ENCODE assay signal across 22 cellular contexts in the genomic region with DNA sequence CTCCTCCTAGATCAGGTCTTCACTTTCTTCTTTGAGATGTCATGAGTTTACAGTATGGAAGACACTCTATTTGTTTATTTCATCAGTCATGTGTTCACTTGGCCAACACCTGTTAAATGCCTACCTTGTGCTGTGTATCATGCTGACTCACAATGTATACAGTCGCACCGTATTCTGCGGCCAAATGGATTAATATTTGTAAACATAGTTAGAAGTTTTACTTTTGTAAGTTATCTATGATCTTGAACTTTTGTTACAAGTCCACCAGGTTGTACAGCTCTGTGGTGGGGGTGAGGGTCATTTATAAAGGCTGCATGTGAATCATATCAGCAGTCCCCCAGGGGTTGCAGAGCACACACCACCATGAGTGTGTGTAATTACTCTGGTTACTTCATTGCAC.
DNase-seq lines count a peak whose midpoint lies in the region; TF ChIP-seq lines count a peak whose summit lies in the region.
"Had no signal": no experiment of that assay in that cellular context is flagged by ENCODE, and none has a peak within 500 bp of the region (broad histone marks: within the 10 kb centered on the region; RNA-seq: fewer than 3 reads in every experiment).

No MANE protein-coding gene starts in this region.

- H3K9ac ChIP-seq in trophoblast cell (ENCODE audit: low read length): peak overlapping the region; percentile 47

- H2BK5ac ChIP-seq in trophoblast cell (ENCODE audit: low read depth, low read length, poor library complexity): no peak overlapping the region

- H3K79me1 ChIP-seq in trophoblast cell (ENCODE audit: low read length): no peaks in the 10 kb centered on the region

- no peak overlapping the region for H2BK120ac ChIP-seq in trophoblast cell (ENCODE audit: insufficient read depth, low read length, poor library complexity)

- H3K14ac ChIP-seq in trophoblast cell (ENCODE audit: low read length): no peak overlapping the region

- no peaks in the 10 kb centered on the region for H3K4me1 ChIP-seq in trophoblast cell (ENCODE audit: control insufficient read depth in 1 of 2, insufficient read depth in 2 of 2, low read length in 2 of 2)
- H3K4me1 ChIP-seq: tibial nerve had no signal

- POLR2A ChIA-PET in activated CD4-positive, alpha-beta memory T cell treated with anti-CD3 and anti-CD28 coated beads for 36 hours (lab: Charles Lee): no interaction called here

- H2AFZ ChIP-seq in trophoblast cell (ENCODE audit: insufficient read depth, low read length, poor library complexity): no peak overlapping the region

- no peak overlapping the region for H2BK12ac ChIP-seq in trophoblast cell (ENCODE audit: low read length)

- peaks cover 32% of the 10 kb centered on the region for H3K4me1 Mint-ChIP-seq in endothelial cell (ENCODE audit: unreplicated experiment)
- no peaks in the 10 kb centered on the region for H3K4me1 Mint-ChIP-seq in activated CD4-positive, alpha-beta memory T cell treated with anti-CD3 and anti-CD28 coated beads for 36 hours (ENCODE audit: low read depth)
- H3K4me1 Mint-ChIP-seq: CD8-positive, alpha-beta memory T cell had no signal

- no peaks in the 10 kb centered on the region for H3K9me3 Mint-ChIP-seq in endothelial cell (ENCODE audit: unreplicated experiment)
- H3K9me3 Mint-ChIP-seq in activated CD4-positive, alpha-beta memory T cell treated with anti-CD3 and anti-CD28 coated beads for 36 hours: no peaks in the 10 kb centered on the region
- H3K9me3 Mint-ChIP-seq: activated T-helper 1 cell treated with anti-CD3 and anti-CD28 coated beads, Interleukin-12 subunit alpha, Interleukin-12 subunit beta, Interleukin-2, Interleukin-4 antibody, amounts not matched to agents 30 ng/mL and 10 ng/mL and 1 ng/mL, durations not matched to agents 14 hours and 24 hours and 36 hours had no signal

- H3K23ac ChIP-seq in trophoblast cell (ENCODE audit: low read length): no peak overlapping the region

- no peaks in the 10 kb centered on the region for H3K79me2 ChIP-seq in trophoblast cell (ENCODE audit: control insufficient read depth, insufficient read depth, low read length, poor library complexity)

- H3K36me3 Mint-ChIP-seq in endothelial cell (ENCODE audit: low read depth, unreplicated experiment): no peaks in the 10 kb centered on the region
- no peaks in the 10 kb centered on the region for H3K36me3 Mint-ChIP-seq in activated CD4-positive, alpha-beta memory T cell treated with anti-CD3 and anti-CD28 coated beads for 36 hours
- H3K36me3 Mint-ChIP-seq: activated naive CD4-positive, alpha-beta T cell treated with anti-CD3 and anti-CD28 coated beads, Interleukin-2, amount 50 U/mL, for 72 hours; CD8-positive, alpha-beta memory T cell had no signal

- CTCF ChIA-PET in activated CD4-positive, alpha-beta memory T cell treated with anti-CD3 and anti-CD28 coated beads for 36 hours (lab: Charles Lee): no interaction called here

- no peak overlapping the region for H2AK5ac ChIP-seq in trophoblast cell (ENCODE audit: low read length)

- no peak overlapping the region for H3K4ac ChIP-seq in trophoblast cell (ENCODE audit: low read depth, low read length)

- peak overlapping the region; percentile 57 for H3K27ac Mint-ChIP-seq in endothelial cell (ENCODE audit: unreplicated experiment)
- no peak overlapping the region for H3K27ac Mint-ChIP-seq in activated CD4-positive, alpha-beta memory T cell treated with anti-CD3 and anti-CD28 coated beads for 36 hours
- H3K27ac Mint-ChIP-seq: activated naive CD4-positive, alpha-beta T cell treated with anti-CD3 and anti-CD28 coated beads, Interleukin-2, amount 50 U/mL, for 72 hours; activated T-helper 1 cell treated with anti-CD3 and anti-CD28 coated beads, Interleukin-12 subunit alpha, Interleukin-12 subunit beta, Interleukin-2, Interleukin-4 antibody, amounts not matched to agents 30 ng/mL and 10 ng/mL and 1 ng/mL, durations not matched to agents 14 hours and 24 hours and 36 hours; CD8-positive, alpha-beta memory T cell had no signal

- no peak overlapping the region for H3K4me2 ChIP-seq in trophoblast cell (ENCODE audit: low read length)

- no peak overlapping the region for H3K4me3 Mint-ChIP-seq in endothelial cell (ENCODE audit: unreplicated experiment)
- H3K4me3 Mint-ChIP-seq in activated CD4-positive, alpha-beta memory T cell treated with anti-CD3 and anti-CD28 coated beads for 36 hours: no peak overlapping the region
- H3K4me3 Mint-ChIP-seq: activated T-helper 1 cell treated with anti-CD3 and anti-CD28 coated beads, Interleukin-12 subunit alpha, Interleukin-12 subunit beta, Interleukin-2, Interleukin-4 antibody, amounts not matched to agents 30 ng/mL and 10 ng/mL and 1 ng/mL, durations not matched to agents 14 hours and 24 hours and 36 hours; CD8-positive, alpha-beta memory T cell had no signal

- intact Hi-C loops in activated CD4-positive, alpha-beta memory T cell treated with anti-CD3 and anti-CD28 coated beads for 36 hours (cut with micrococcal nuclease): no loop called here

- H3K27me3 ChIP-seq in MG63 (no peaks in the 10 kb centered on the region), trophoblast cell (ENCODE audit: insufficient read depth, low read length) (no peaks in the 10 kb centered on the region)
- H3K27me3 ChIP-seq: neutrophil, stomach, tibial nerve had no signal

- H4K91ac ChIP-seq in trophoblast cell (ENCODE audit: low read depth, low read length): no peak overlapping the region

- H3K4me3 ChIP-seq in MG63 (no peak overlapping the region), trophoblast cell (ENCODE audit: low read depth, low read length) (no peak overlapping the region)
- H3K4me3 ChIP-seq: stomach, tibial nerve had no signal

- no peak overlapping the region for H4K8ac ChIP-seq in trophoblast cell (ENCODE audit: low read depth, low read length)

- no CpG with 5 or more reads among the region's 3 CpGs for WGBS in trophoblast cell (ENCODE audit: extremely low coverage, insufficient coverage, insufficient read length)

- DNase-seq in SIG-M5 treated with dmso at 0.1 percent for 504 hours (lab: John Stamatoyannopoulos, UW; ENCODE audit: unreplicated experiment) (peak; percentile 3), SIG-M5 (lab: John Stamatoyannopoulos, UW) (no peak), MG63 (peak; percentile 7), endothelial cell (ENCODE audit: low spot score) (no peak), trophoblast cell (no peak), germinal center (ENCODE audit: low spot score) (no peak)
- DNase-seq in activated CD4-positive, alpha-beta memory T cell treated with anti-CD3 and anti-CD28 coated beads for 36 hours: no peak
- no peak for DNase-seq in activated effector memory CD4-positive, alpha-beta T cell treated with Interleukin-2 at 50 U/mL for 16 hours
- DNase-seq: activated CD4-positive, alpha-beta T cell treated with anti-CD3 and anti-CD28 coated beads, Interleukin-2, amount 50 U/mL, for 1 hour; AML-193; anterior cingulate cortex; CD8-positive, alpha-beta memory T cell; DMS79; GF-D8; NCI-H1436; NCI-H510A; stimulated activated CD8-positive, alpha-beta memory T cell treated with anti-CD3 and anti-CD28 coated beads, Interleukin-4, amount 100 ng/mL, for 48 hours; stomach had no signal

- H3K27me3 Mint-ChIP-seq in endothelial cell (ENCODE audit: unreplicated experiment): peaks cover 1% of the 10 kb centered on the region
- no peaks in the 10 kb centered on the region for H3K27me3 Mint-ChIP-seq in activated CD4-positive, alpha-beta memory T cell treated with anti-CD3 and anti-CD28 coated beads for 36 hours

- H3K27ac ChIP-seq in trophoblast cell (ENCODE audit: low read depth, low read length): no peak overlapping the region
- H3K27ac ChIP-seq: neutrophil, stomach, tibial nerve had no signal

- no peak for TF ChIP-seq CTCF in endothelial cell (IDR thresholded peaks at IDR 0.05; ENCODE audit: unreplicated experiment)

- H3K36me3 ChIP-seq in MG63 (no peaks in the 10 kb centered on the region), trophoblast cell (ENCODE audit: control insufficient read depth in 1 of 2, insufficient read depth in 2 of 2, low read length in 2 of 2) (no peaks in the 10 kb centered on the region)
- H3K36me3 ChIP-seq: neutrophil, stomach, tibial nerve had no signal

- H3K18ac ChIP-seq in trophoblast cell (ENCODE audit: low read length): no peak overlapping the region

- H3K9me3 ChIP-seq in MG63: no peaks in the 10 kb centered on the region
- H3K9me3 ChIP-seq in trophoblast cell (ENCODE audit: insufficient read depth, low read depth, low read length): no peaks in the 10 kb centered on the region
- H3K9me3 ChIP-seq: neutrophil, stomach, tibial nerve had no signal

- no peak overlapping the region for H4K12ac ChIP-seq in trophoblast cell (ENCODE audit: low read depth, low read length)

Comparison
In these comparisons a context has a peak if more than half of its experiments do, and no peak if none do; other contexts are left out.
1. DNase-seq: peak in SIG-M5 treated with dmso at 0.1 percent for 504 hours (single experiment) and MG63 (single experiment); none in SIG-M5 (single experiment), endothelial cell (single experiment), trophoblast cell (0 of 2), germinal center (single experiment), activated CD4-positive, alpha-beta memory T cell treated with anti-CD3 and anti-CD28 coated beads for 36 hours (single experiment) and activated effector memory CD4-positive, alpha-beta T cell treated with Interleukin-2 at 50 U/mL for 16 hours (single experiment).